In genomic region chr1:200890818-200891773, GRCh38 we compare ENCODE assay signal across 8 cellular contexts. TPM values are rescaled to one million over a fixed set of nuclear protein-coding genes. Genes with fewer than 3 reads are reported as not detected.
DNase-seq lines count a peak whose midpoint lies in the region; ATAC-seq, FAIRE-seq and TF ChIP-seq lines count a peak whose summit lies in the region.

No MANE protein-coding gene starts in this region.

- H3K4me1 ChIP-seq in pancreas, result no peaks in the 10 kb centered on the region

- H3K27ac Mint-ChIP-seq in IgD-negative memory B cell (peak overlapping the region in 1 of 3 donors; percentile 88), activated B cell treated with CpG ODN at 0.5 μM for 24 hours (no peak overlapping the region)

- intact Hi-C loops in activated B cell treated with CpG ODN at 0.5 μM for 24 hours (cut with micrococcal nuclease), result no loop called here
- intact Hi-C loops in pancreas (cut with DNase I), result loop anchor here in 1 of 3 donors (10.0 kb wide), 1 partner anchor 154 kb away; no protein-coding TSS in a partner anchor

- no peaks in the 10 kb centered on the region for H3K36me3 ChIP-seq in pancreas

- POLR2A ChIA-PET in activated B cell treated with CpG ODN at 0.5 μM for 24 hours (lab: Charles Lee), result no interaction called here

- H3K9me3 Mint-ChIP-seq in IgD-negative memory B cell, result no peaks in the 10 kb centered on the region
- no peaks in the 10 kb centered on the region for H3K9me3 Mint-ChIP-seq in activated B cell treated with CpG ODN at 0.5 μM for 24 hours

- peak overlapping the region; percentile 67 to 72 (median 69) for H3K27ac ChIP-seq in pancreas

- FAIRE-seq in pancreas (lab: Jason Lieb, UNC), result no peak

- ATAC-seq in activated B cell treated with CpG ODN at 0.5 μM for 24 hours (ENCODE audit: low read depth) (no peak), pancreas (peak; percentile 39 to 71 (median 56))

- H3K36me3 Mint-ChIP-seq in IgD-negative memory B cell (peaks cover 2% of the 10 kb centered on the region), activated B cell treated with CpG ODN at 0.5 μM for 24 hours (ENCODE audit: low read depth) (no peaks in the 10 kb centered on the region)

- peaks cover 7% of the 10 kb centered on the region for H3K27me3 Mint-ChIP-seq in IgD-negative memory B cell
- H3K27me3 Mint-ChIP-seq in activated B cell treated with CpG ODN at 0.5 μM for 24 hours, result peaks cover 13% of the 10 kb centered on the region

- TF ChIP-seq CTCF in activated B cell treated with CpG ODN at 0.5 μM for 24 hours (IDR thresholded peaks at IDR 0.05) (no peak), pancreas (IDR thresholded peaks at IDR 0.05) (peak in 2 of 4 donors; percentile 6 to 13)

- H3K9me3 ChIP-seq in pancreas, result no peaks in the 10 kb centered on the region

- DNase-seq in activated T-cell treated with anti-CD3 and anti-CD28 coated beads, Interleukin-2, amount 50 U/mL, for 1 hour, result peak; percentile 43
- DNase-seq in activated T-cell treated with anti-CD3 and anti-CD28 coated beads for 4 hours, result no peak
- DNase-seq in activated B cell treated with CpG ODN at 0.5 μM for 24 hours, result no peak
- peak; percentile 75 for DNase-seq in glomerular visceral epithelial cell (ENCODE audit: extremely low spot score)
- DNase-seq in pancreas, result peak in 5 of 6 donors; percentile 34 to 77 (median 51)
- no peak for DNase-seq in NCI-H2081 treated with DMSO at 0.1 percent for 48 hours (lab: John Stamatoyannopoulos, UW)
- DNase-seq in NCI-H510A treated with DMSO at 0.1 percent for 48 hours (lab: John Stamatoyannopoulos, UW), result no peak

- 4% methylated on average over 64 to 72 of the region's 72 CpGs for WGBS in pancreas, 2 donors

- H3K4me3 ChIP-seq in pancreas, result peak overlapping the region; percentile 33 to 66 (median 44)

- CTCF ChIA-PET in activated B cell treated with CpG ODN at 0.5 μM for 24 hours (lab: Charles Lee), result interaction anchor here (1.3 to 1.8 kb wide), 2 partner anchors 13 to 221 kb away, joined by 4 read pairs; partner anchors contain the start of gene DDX59

- peaks cover 40 to 43% (median 43%) of the 10 kb centered on the region in 3 donors for H3K4me1 Mint-ChIP-seq in IgD-negative memory B cell
- peaks cover 57% of the 10 kb centered on the region for H3K4me1 Mint-ChIP-seq in activated B cell treated with CpG ODN at 0.5 μM for 24 hours

- peak overlapping the region; percentile 79 to 93 (median 84) for H3K4me3 Mint-ChIP-seq in IgD-negative memory B cell
- peak overlapping the region; percentile 75 for H3K4me3 Mint-ChIP-seq in activated B cell treated with CpG ODN at 0.5 μM for 24 hours

- no peaks in the 10 kb centered on the region for H3K27me3 ChIP-seq in pancreas

RNA-seq across cellular contexts. Expression of gene INAVA, which starts 3.6 kb away (rescaled TPM):
- polyA plus RNA-seq in IgD-negative memory B cell (not detected), pancreas (10 to 100 TPM; 13.1 to 17.8 TPM)
- total RNA-seq in activated B cell treated with CpG ODN at 0.5 μM for 24 hours (0.44 and 0.46 TPM in 2 replicates), pancreas (10 to 100 TPM in 4 of 6 donors, 1 to 10 TPM in 2; 5.0 to 26.6 (median 12.9) TPM)

RNA-seq across cellular contexts. Expression of gene GPR25, which starts 18.3 kb away (rescaled TPM):
- polyA plus RNA-seq in IgD-negative memory B cell (41.1 TPM), pancreas (not detected)
- total RNA-seq in activated B cell treated with CpG ODN at 0.5 μM for 24 hours (0.86 and 1.6 TPM in 2 replicates), pancreas (under 1 TPM in 1 of 6 donors, not detected in 5; 0.31 TPM)

Comparison
In these comparisons a context has a peak if more than half of its experiments do, and no peak if none do; other contexts are left out.
1. DNase-seq: peak in activated T-cell treated with anti-CD3 and anti-CD28 coated beads, Interleukin-2, amount 50 U/mL, for 1 hour (single experiment), glomerular visceral epithelial cell (single experiment) and pancreas (5 of 6); none in activated T-cell treated with anti-CD3 and anti-CD28 coated beads for 4 hours (single experiment), activated B cell treated with CpG ODN at 0.5 μM for 24 hours (single experiment), NCI-H2081 treated with DMSO at 0.1 percent for 48 hours (single experiment) and NCI-H510A treated with DMSO at 0.1 percent for 48 hours (single experiment).